In genomic region chr10:122083478-122084025, GRCh38 we compare ENCODE assay signal across 27 cellular contexts.
"Had no signal": no experiment of that assay in that cellular context is flagged by ENCODE, and none has a peak within 500 bp of the region (broad histone marks: within the 10 kb centered on the region; RNA-seq: fewer than 3 reads in every experiment).

No MANE protein-coding gene starts in this region.

- H3K4me1 ChIP-seq: ascending aorta, body of pancreas had no signal

- H3K4me3 Mint-ChIP-seq: activated CD8-positive, alpha-beta memory T cell treated with anti-CD3 and anti-CD28 coated beads, Interleukin-2, amount 10 ng/mL, durations not matched to agents 7 days and 5 days; activated naive CD8-positive, alpha-beta T cell treated with anti-CD3 and anti-CD28 coated beads, Interleukin-2, amount 50 U/mL, for 24 hours; activated T-cell treated with anti-CD3 and anti-CD28 coated beads, Interleukin-2, amount 50 U/mL, for 24 hours; T-helper 1 cell treated with Interleukin-12 subunit alpha and Interleukin-12 subunit beta and Interleukin-4 antibody, amounts not matched to agents 30 μg/mL and 1 μg/mL, for 36 hours; WTC11 had no signal

- H3K9me3 ChIP-seq: ascending aorta, body of pancreas had no signal

- DNase-seq: activated CD4-positive, alpha-beta T cell treated with anti-CD3 and anti-CD28 coated beads for 48 hours; activated CD4-positive, alpha-beta T cell treated with anti-CD3 and anti-CD28 coated beads, Interleukin-2, amount 50 U/mL, for 4 hours; activated CD4-positive, CD25-positive, alpha-beta regulatory T cell treated with anti-CD3 and anti-CD28 coated beads, Interleukin-2, amount 50 U/mL, for 72 hours; activated CD8-positive, alpha-beta memory T cell treated with anti-CD3 and anti-CD28 coated beads, Interleukin-2, amount 10 ng/mL, durations not matched to agents 7 days and 5 days; activated effector memory CD4-positive, alpha-beta T cell treated with anti-CD3 and anti-CD28 coated beads, Interleukin-2, amount 50 U/mL, for 16 hours; activated naive CD4-positive, alpha-beta T cell treated with Interleukin-2 at 50 U/mL for 16 hours; activated naive CD8-positive, alpha-beta T cell treated with anti-CD3 and anti-CD28 coated beads, Interleukin-2, amount 50 U/mL, for 24 hours; activated T-cell treated with anti-CD3 and anti-CD28 coated beads, Interleukin-2, amount 50 U/mL, for 24 hours; amniotic stem cell; body of pancreas; KG1; NCI-H1092; NCI-H1417; NCI-H1930; NCI-H2171; NCI-H2227 treated with DMSO at 0.1 percent for 48 hours; NCI-H510A; NCI-H526 treated with DMSO at 0.1 percent for 48 hours; NCI-H82; OCI-M1; RPMI8226; SHP77 treated with DMSO at 0.1 percent for 48 hours had no signal

- H3K27ac ChIP-seq: ascending aorta, body of pancreas had no signal

- H3K27me3 Mint-ChIP-seq: activated CD8-positive, alpha-beta memory T cell treated with anti-CD3 and anti-CD28 coated beads, Interleukin-2, amount 10 ng/mL, durations not matched to agents 7 days and 5 days; activated naive CD8-positive, alpha-beta T cell treated with anti-CD3 and anti-CD28 coated beads, Interleukin-2, amount 50 U/mL, for 24 hours; activated T-cell treated with anti-CD3 and anti-CD28 coated beads, Interleukin-2, amount 50 U/mL, for 24 hours had no signal

- H3K4me1 Mint-ChIP-seq: activated CD8-positive, alpha-beta memory T cell treated with anti-CD3 and anti-CD28 coated beads, Interleukin-2, amount 10 ng/mL, durations not matched to agents 7 days and 5 days; activated naive CD8-positive, alpha-beta T cell treated with anti-CD3 and anti-CD28 coated beads, Interleukin-2, amount 50 U/mL, for 24 hours had no signal

- H3K9me3 Mint-ChIP-seq: activated naive CD4-positive, alpha-beta T cell treated with anti-CD3 and anti-CD28 coated beads, Interleukin-2, amount 50 U/mL, for 72 hours; activated naive CD8-positive, alpha-beta T cell treated with anti-CD3 and anti-CD28 coated beads, Interleukin-2, amount 50 U/mL, for 24 hours; activated T-cell treated with anti-CD3 and anti-CD28 coated beads, Interleukin-2, amount 50 U/mL, for 24 hours; T-helper 1 cell treated with Interleukin-12 subunit alpha and Interleukin-12 subunit beta and Interleukin-4 antibody, amounts not matched to agents 30 μg/mL and 1 μg/mL, for 36 hours; WTC11 had no signal

- H3K36me3 Mint-ChIP-seq: activated CD8-positive, alpha-beta memory T cell treated with anti-CD3 and anti-CD28 coated beads, Interleukin-2, amount 10 ng/mL, durations not matched to agents 7 days and 5 days; activated naive CD4-positive, alpha-beta T cell treated with anti-CD3 and anti-CD28 coated beads, Interleukin-2, amount 50 U/mL, for 72 hours; WTC11 had no signal

- H3K4me3 ChIP-seq: ascending aorta, body of pancreas had no signal

- ATAC-seq: activated CD8-positive, alpha-beta memory T cell treated with anti-CD3 and anti-CD28 coated beads, Interleukin-2, amount 10 ng/mL, durations not matched to agents 7 days and 5 days; activated naive CD4-positive, alpha-beta T cell treated with anti-CD3 and anti-CD28 coated beads, Interleukin-2, amount 50 U/mL, for 72 hours; activated naive CD8-positive, alpha-beta T cell treated with anti-CD3 and anti-CD28 coated beads, Interleukin-2, amount 50 U/mL, for 24 hours; body of pancreas; Panc1; WTC11 had no signal

- H3K27me3 ChIP-seq: ascending aorta, body of pancreas had no signal

- H3K27ac Mint-ChIP-seq: activated CD8-positive, alpha-beta memory T cell treated with anti-CD3 and anti-CD28 coated beads, Interleukin-2, amount 10 ng/mL, durations not matched to agents 7 days and 5 days; activated naive CD4-positive, alpha-beta T cell treated with anti-CD3 and anti-CD28 coated beads, Interleukin-2, amount 50 U/mL, for 72 hours; activated naive CD8-positive, alpha-beta T cell treated with anti-CD3 and anti-CD28 coated beads, Interleukin-2, amount 50 U/mL, for 24 hours; activated T-cell treated with anti-CD3 and anti-CD28 coated beads, Interleukin-2, amount 50 U/mL, for 24 hours; T-helper 1 cell treated with Interleukin-12 subunit alpha and Interleukin-12 subunit beta and Interleukin-4 antibody, amounts not matched to agents 30 μg/mL and 1 μg/mL, for 36 hours; WTC11 had no signal
